ENCODE assay signal across 8 cellular contexts in the genomic region with DNA sequence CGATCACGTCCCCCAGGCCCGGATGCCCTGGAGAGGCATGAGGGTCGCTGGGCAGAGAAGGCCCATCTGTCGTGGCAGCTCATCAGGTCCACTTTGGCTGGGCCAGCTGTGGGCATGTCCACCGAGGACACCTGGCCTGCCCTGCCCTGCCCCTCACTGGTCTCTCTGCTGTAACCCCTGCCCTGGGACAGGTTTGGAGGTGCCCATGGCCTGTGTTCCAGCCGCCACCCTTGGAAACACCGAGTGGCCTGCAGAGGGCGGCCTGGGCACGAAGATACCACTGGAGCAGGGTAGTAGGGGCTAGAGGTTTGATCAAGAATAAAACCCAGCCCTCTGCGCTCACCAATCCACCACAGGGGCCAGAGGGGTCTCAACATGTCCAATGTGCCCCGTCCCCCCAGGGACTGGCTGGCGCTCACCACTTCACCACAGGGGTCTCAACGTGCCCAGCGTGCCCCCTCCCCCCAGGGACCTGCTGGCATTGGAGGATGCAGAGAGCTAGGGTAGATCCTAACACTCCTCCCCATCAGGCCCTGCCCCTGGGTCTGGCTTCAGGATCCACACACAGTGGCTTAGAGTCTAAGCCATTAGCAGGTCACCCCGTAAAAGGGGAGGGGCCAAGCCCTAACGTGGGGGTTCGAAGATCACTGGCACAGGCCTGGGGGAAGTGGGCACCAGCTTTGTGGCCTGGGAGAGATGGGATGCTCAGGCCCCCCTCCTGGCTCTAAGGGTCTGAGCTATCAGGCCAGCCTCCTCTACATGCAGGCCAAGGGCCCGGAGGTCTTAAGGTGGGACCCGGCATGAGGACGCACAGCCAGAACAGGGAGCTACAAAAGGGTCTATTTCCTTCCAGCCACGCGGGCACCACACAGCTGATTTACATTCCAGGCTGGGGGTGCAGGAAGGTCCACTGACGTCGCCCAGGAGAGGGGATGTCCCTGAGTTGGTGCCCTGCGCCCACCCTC. TPM values are rescaled to one million over a fixed set of nuclear protein-coding genes. Genes with fewer than 3 reads are reported as not detected.
DNase-seq lines count a peak whose midpoint lies in the region; ATAC-seq and TF ChIP-seq lines count a peak whose summit lies in the region.

No MANE protein-coding gene starts in this region.

- H3K4me3 ChIP-seq in HAP-1, result no peak overlapping the region
- no peak overlapping the region for H3K4me3 ChIP-seq in SJSA1
- no peak overlapping the region for H3K4me3 ChIP-seq in cardiac muscle cell
- H3K4me3 ChIP-seq in retinal pigment epithelial cell (ENCODE audit: low read length), result no peak overlapping the region

- no peak overlapping the region for H3K27ac Mint-ChIP-seq in activated naive CD4-positive, alpha-beta T cell treated with anti-CD3 and anti-CD28 coated beads, Interleukin-2, amount 50 U/mL, for 24 hours

- DNase-seq in AML-193 (lab: John Stamatoyannopoulos, UW) (peak; percentile 48 to 61), HAP-1 (ENCODE audit: low spot score in 2 of 2) (peak; percentile 29 to 75), SJSA1 (ENCODE audit: low read depth in 1 of 2, low spot score in 2 of 2) (peak; percentile 63 to 77), cardiac muscle cell (ENCODE audit: low read depth in 1 of 2, low spot score in 1 of 2) (peak; percentile 68 to 71), retinal pigment epithelial cell (ENCODE audit: low read depth) (no peak), middle frontal gyrus (ENCODE audit: extremely low spot score, low spot score) (no peak)

- H3K9me3 ChIP-seq in HAP-1 (no peaks in the 10 kb centered on the region), SJSA1 (replicated peaks) (0 out of 2 replicates have a peak, but pooled peaks cover 2% of the 10 kb centered on the region), cardiac muscle cell (ENCODE audit: low read depth) (no peaks in the 10 kb centered on the region)

- H3K4me1 ChIP-seq in HAP-1, result peaks cover 5% of the 10 kb centered on the region
- peaks cover 23% of the 10 kb centered on the region for H3K4me1 ChIP-seq in SJSA1 (replicated peaks)
- peaks cover 7% of the 10 kb centered on the region for H3K4me1 ChIP-seq in cardiac muscle cell (ENCODE audit: low read depth)

- H3K27ac ChIP-seq in SJSA1 (no peak overlapping the region), cardiac muscle cell (no peak overlapping the region)

- no peaks in the 10 kb centered on the region for H3K9me3 Mint-ChIP-seq in activated naive CD4-positive, alpha-beta T cell treated with anti-CD3 and anti-CD28 coated beads, Interleukin-2, amount 50 U/mL, for 24 hours

- TF ChIP-seq CTCF in cardiac muscle cell (IDR thresholded peaks at IDR 0.05; ENCODE audit: low read depth, low read length) (peak; percentile 74), retinal pigment epithelial cell (conservative IDR thresholded peaks at IDR 0.05; ENCODE audit: low read depth, low read length) (peak; percentile 80)

- H3K36me3 Mint-ChIP-seq in activated naive CD4-positive, alpha-beta T cell treated with anti-CD3 and anti-CD28 coated beads, Interleukin-2, amount 50 U/mL, for 24 hours, result no peaks in the 10 kb centered on the region

- no peaks in the 10 kb centered on the region for H3K27me3 ChIP-seq in HAP-1 (ENCODE audit: low read depth)
- H3K27me3 ChIP-seq in SJSA1 (replicated peaks), result no peaks in the 10 kb centered on the region
- no peaks in the 10 kb centered on the region for H3K27me3 ChIP-seq in cardiac muscle cell

- H3K4me1 Mint-ChIP-seq in activated naive CD4-positive, alpha-beta T cell treated with anti-CD3 and anti-CD28 coated beads, Interleukin-2, amount 50 U/mL, for 24 hours, result peaks cover 9% of the 10 kb centered on the region

- H3K27me3 Mint-ChIP-seq in activated naive CD4-positive, alpha-beta T cell treated with anti-CD3 and anti-CD28 coated beads, Interleukin-2, amount 50 U/mL, for 24 hours, result peaks cover under 1% of the 10 kb centered on the region

- peak overlapping the region; percentile 66 for H3K4me3 Mint-ChIP-seq in activated naive CD4-positive, alpha-beta T cell treated with anti-CD3 and anti-CD28 coated beads, Interleukin-2, amount 50 U/mL, for 24 hours

- in situ Hi-C loops in HAP-1 (cut with MboI; ENCODE audit: low sequenced_read_pairs), result loop anchor here (5.0 to 10.0 kb wide), 2 partner anchors 75 to 262 kb away; partner anchors contain the start of gene DENND6B

- no peak for ATAC-seq in HG03442 (IDR thresholded peaks at IDR 0.05; ENCODE audit: unreplicated experiment)

- peaks cover 50% of the 10 kb centered on the region for H3K36me3 ChIP-seq in HAP-1 (replicated peaks)
- peaks cover 28% of the 10 kb centered on the region for H3K36me3 ChIP-seq in SJSA1
- no peaks in the 10 kb centered on the region for H3K36me3 ChIP-seq in cardiac muscle cell

RNA-seq across cellular contexts. Expression of gene HDAC10, which starts 1.3 kb away (rescaled TPM):
- 15.4 and 30.4 TPM in 2 replicates for total RNA-seq in SJSA1 (2014; rRNA removed; shearing (Covaris generic))
- total RNA-seq in cardiac muscle cell, result 28.4 and 57.3 TPM in 2 replicates
- polyA plus RNA-seq in cardiac muscle cell, result 19.8 and 20.8 TPM in 2 replicates

RNA-seq across cellular contexts. Expression of gene TUBGCP6, which starts 7.5 kb away (rescaled TPM):
- 17.4 and 25.0 TPM in 2 replicates for total RNA-seq in SJSA1 (2014; rRNA removed; shearing (Covaris generic))
- 32.9 and 46.1 TPM in 2 replicates for total RNA-seq in cardiac muscle cell
- 32.6 and 48.3 TPM in 2 replicates for polyA plus RNA-seq in cardiac muscle cell

RNA-seq across cellular contexts. Expression of gene MAPK12, which starts 9.1 kb away (rescaled TPM):
- total RNA-seq in SJSA1 (2014; rRNA removed; shearing (Covaris generic)), result 1.9 and 4.8 TPM in 2 replicates
- total RNA-seq in cardiac muscle cell, result 45.5 and 52.1 TPM in 2 replicates
- polyA plus RNA-seq in cardiac muscle cell, result 61.5 and 67.1 TPM in 2 replicates

RNA-seq across cellular contexts. Expression of gene MAPK11, which starts 17.8 kb away (rescaled TPM):
- 1.3 and 2.2 TPM in 2 replicates for total RNA-seq in SJSA1 (2014; rRNA removed; shearing (Covaris generic))
- 0.49 and 0.63 TPM in 2 replicates for total RNA-seq in cardiac muscle cell
- 0.12 TPM in 1 of 2 replicates, not detected in the other for polyA plus RNA-seq in cardiac muscle cell

RNA-seq across cellular contexts. Expression of gene SELENOO, which starts 51.6 kb away (rescaled TPM):
- total RNA-seq in SJSA1 (2014; rRNA removed; shearing (Covaris generic)), result 16.1 and 25.1 TPM in 2 replicates
- total RNA-seq in cardiac muscle cell, result 39.4 and 54.5 TPM in 2 replicates
- polyA plus RNA-seq in cardiac muscle cell, result 29.8 and 30.2 TPM in 2 replicates

Comparison
In these comparisons a context has a peak if more than half of its experiments do, and no peak if none do; other contexts are left out.
1. DNase-seq: peak in AML-193 (2 of 2), HAP-1 (2 of 2), SJSA1 (2 of 2) and cardiac muscle cell (2 of 2); none in retinal pigment epithelial cell (single experiment) and middle frontal gyrus (single experiment).